27 cellular contexts compared by ENCODE assay signal in the genomic region with DNA sequence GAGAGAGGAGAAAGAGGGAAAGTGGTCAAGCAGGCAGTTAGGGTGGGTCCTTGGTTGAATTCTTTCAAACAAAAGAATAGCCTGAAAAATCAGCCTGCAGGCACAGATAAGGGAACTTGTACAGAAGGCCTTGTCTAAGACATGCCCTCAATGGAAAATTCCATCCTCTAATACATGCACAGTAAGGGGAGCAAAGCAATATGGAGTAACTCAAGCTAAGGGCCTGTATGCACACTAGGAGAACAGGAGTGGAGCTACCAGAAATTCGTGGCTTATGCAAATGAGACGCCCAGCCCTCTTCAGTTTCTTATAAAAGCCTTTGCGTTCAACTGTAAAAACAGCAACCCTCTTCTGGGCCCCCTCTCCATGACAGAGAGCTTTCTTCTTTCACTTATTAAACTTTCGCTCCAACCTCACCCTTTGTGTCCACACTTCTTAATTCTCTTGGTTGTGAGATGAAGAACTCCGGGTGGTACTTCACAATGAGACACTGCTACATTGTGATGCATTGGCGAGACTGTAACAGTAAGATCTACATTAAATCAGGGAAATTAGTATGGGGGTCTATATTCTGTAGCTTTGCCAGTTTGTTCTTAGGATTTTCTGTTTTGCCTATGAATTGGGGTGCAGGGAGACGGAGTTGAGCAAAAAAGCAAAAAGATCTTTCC.
"Had no signal": no experiment of that assay in that cellular context is flagged by ENCODE, and none has a peak within 500 bp of the region (broad histone marks: within the 10 kb centered on the region; RNA-seq: fewer than 3 reads in every experiment).

No MANE protein-coding gene starts in this region.

- H3K27me3 Mint-ChIP-seq: activated CD4-positive, alpha-beta T cell treated with anti-CD3 and anti-CD28 coated beads, Interleukin-2, amount 10 ng/mL, durations not matched to agents 24 days and 14 days; activated CD8-positive, alpha-beta memory T cell treated with anti-CD3 and anti-CD28 coated beads, Interleukin-2, amount 10 ng/mL, durations not matched to agents 7 days and 5 days; activated naive CD8-positive, alpha-beta T cell; dendritic cell treated with granulocyte-macrophage colony-stimulating factor and Interleukin-4, amounts not matched to agents 40 ng/mL and 50 ng/mL, for 4 days had no signal

- ATAC-seq: activated CD4-positive, CD25-positive, alpha-beta regulatory T cell treated with anti-CD3 and anti-CD28 coated beads, Interleukin-2, amount 50 U/mL, for 24 hours; activated CD8-positive, alpha-beta memory T cell treated with anti-CD3 and anti-CD28 coated beads, Interleukin-2, amount 10 ng/mL, durations not matched to agents 7 days and 5 days; activated CD8-positive, alpha-beta T cell treated with anti-CD3 and anti-CD28 coated beads for 36 hours; left lobe of liver; sciatic nerve; stimulated activated effector memory CD8-positive, alpha-beta T cell treated with anti-CD3 and anti-CD28 coated beads, Interleukin-12 subunit alpha, Interleukin-12 subunit beta, amount 100 ng/mL, for 72 hours had no signal

- H3K9me3 Mint-ChIP-seq: activated CD4-positive, alpha-beta T cell treated with anti-CD3 and anti-CD28 coated beads, Interleukin-2, amount 10 ng/mL, durations not matched to agents 24 days and 14 days; activated T-helper 1 cell treated with anti-CD3 and anti-CD28 coated beads, Interleukin-12 subunit alpha, Interleukin-12 subunit beta, Interleukin-2, Interleukin-4 antibody, amounts not matched to agents 30 ng/mL and 10 ng/mL and 1 ng/mL, durations not matched to agents 14 hours and 24 hours and 36 hours; dendritic cell treated with granulocyte-macrophage colony-stimulating factor and Interleukin-4, amounts not matched to agents 40 ng/mL and 50 ng/mL, for 4 days; stimulated activated effector memory CD8-positive, alpha-beta T cell treated with anti-CD3 and anti-CD28 coated beads, Interleukin-12 subunit alpha, Interleukin-12 subunit beta, amount 100 ng/mL, for 72 hours had no signal

- H3K9me3 ChIP-seq: adrenal gland, ascending aorta, heart right ventricle, lower lobe of right lung, thoracic aorta had no signal

- H3K36me3 Mint-ChIP-seq: activated CD8-positive, alpha-beta memory T cell treated with anti-CD3 and anti-CD28 coated beads, Interleukin-2, amount 10 ng/mL, durations not matched to agents 7 days and 5 days; activated naive CD8-positive, alpha-beta T cell; naive B cell; stimulated activated effector memory CD8-positive, alpha-beta T cell treated with anti-CD3 and anti-CD28 coated beads, Interleukin-12 subunit alpha, Interleukin-12 subunit beta, amount 100 ng/mL, for 72 hours had no signal

- H3K4me1 ChIP-seq: adrenal gland, ascending aorta, lower lobe of right lung had no signal

- FAIRE-seq: endometrium, kidney, small intestine had no signal

- H3K27me3 ChIP-seq: adrenal gland, ascending aorta, brain microvascular endothelial cell, heart right ventricle had no signal

- DNase-seq: activated CD4-positive, alpha-beta T cell treated with anti-CD3 and anti-CD28 coated beads, Interleukin-2, amount 10 ng/mL, durations not matched to agents 24 days and 14 days; activated CD8-positive, alpha-beta memory T cell treated with anti-CD3 and anti-CD28 coated beads, Interleukin-2, amount 10 ng/mL, durations not matched to agents 7 days and 5 days; activated CD8-positive, alpha-beta T cell treated with anti-CD3 and anti-CD28 coated beads for 36 hours; activated gamma-delta T cell; activated T-cell treated with anti-CD3 and anti-CD28 coated beads for 4 hours; adrenal gland; brain microvascular endothelial cell; caudate nucleus; effector CD4-positive, alpha-beta T cell; heart right ventricle; kidney; lower lobe of right lung; naive B cell; posterior cingulate gyrus; small intestine; stimulated activated CD4-positive, alpha-beta T cell treated with anti-CD3 and anti-CD28 coated beads, Interleukin-2, amount 100 ng/mL, for 24 hours; T-helper 1 cell had no signal

- H3K4me3 ChIP-seq: adrenal gland, ascending aorta, heart right ventricle, lower lobe of right lung, thoracic aorta had no signal

- H3K4me3 Mint-ChIP-seq: activated CD4-positive, alpha-beta T cell treated with anti-CD3 and anti-CD28 coated beads, Interleukin-2, amount 10 ng/mL, durations not matched to agents 24 days and 14 days; activated CD8-positive, alpha-beta memory T cell treated with anti-CD3 and anti-CD28 coated beads, Interleukin-2, amount 10 ng/mL, durations not matched to agents 7 days and 5 days; activated CD8-positive, alpha-beta T cell treated with anti-CD3 and anti-CD28 coated beads for 36 hours; activated naive CD8-positive, alpha-beta T cell; activated T-helper 1 cell treated with anti-CD3 and anti-CD28 coated beads, Interleukin-12 subunit alpha, Interleukin-12 subunit beta, Interleukin-2, Interleukin-4 antibody, amounts not matched to agents 30 ng/mL and 10 ng/mL and 1 ng/mL, durations not matched to agents 14 hours and 24 hours and 36 hours; dendritic cell treated with granulocyte-macrophage colony-stimulating factor and Interleukin-4, amounts not matched to agents 40 ng/mL and 50 ng/mL, for 4 days; naive B cell; stimulated activated effector memory CD8-positive, alpha-beta T cell treated with anti-CD3 and anti-CD28 coated beads, Interleukin-12 subunit alpha, Interleukin-12 subunit beta, amount 100 ng/mL, for 72 hours had no signal

- H3K27ac ChIP-seq: adrenal gland, ascending aorta, brain microvascular endothelial cell, heart right ventricle, lower lobe of right lung, thoracic aorta had no signal

- H3K4me1 Mint-ChIP-seq: activated CD4-positive, alpha-beta T cell treated with anti-CD3 and anti-CD28 coated beads, Interleukin-2, amount 10 ng/mL, durations not matched to agents 24 days and 14 days; activated CD8-positive, alpha-beta memory T cell treated with anti-CD3 and anti-CD28 coated beads, Interleukin-2, amount 10 ng/mL, durations not matched to agents 7 days and 5 days; naive B cell; stimulated activated effector memory CD8-positive, alpha-beta T cell treated with anti-CD3 and anti-CD28 coated beads, Interleukin-12 subunit alpha, Interleukin-12 subunit beta, amount 100 ng/mL, for 72 hours had no signal

- H3K27ac Mint-ChIP-seq: activated CD4-positive, alpha-beta T cell treated with anti-CD3 and anti-CD28 coated beads, Interleukin-2, amount 10 ng/mL, durations not matched to agents 24 days and 14 days; activated CD8-positive, alpha-beta memory T cell treated with anti-CD3 and anti-CD28 coated beads, Interleukin-2, amount 10 ng/mL, durations not matched to agents 7 days and 5 days; activated CD8-positive, alpha-beta T cell treated with anti-CD3 and anti-CD28 coated beads for 36 hours; activated naive CD8-positive, alpha-beta T cell; activated T-helper 1 cell treated with anti-CD3 and anti-CD28 coated beads, Interleukin-12 subunit alpha, Interleukin-12 subunit beta, Interleukin-2, Interleukin-4 antibody, amounts not matched to agents 30 ng/mL and 10 ng/mL and 1 ng/mL, durations not matched to agents 14 hours and 24 hours and 36 hours; dendritic cell treated with granulocyte-macrophage colony-stimulating factor and Interleukin-4, amounts not matched to agents 40 ng/mL and 50 ng/mL, for 4 days; stimulated activated effector memory CD8-positive, alpha-beta T cell treated with anti-CD3 and anti-CD28 coated beads, Interleukin-12 subunit alpha, Interleukin-12 subunit beta, amount 100 ng/mL, for 72 hours had no signal

- H3K36me3 ChIP-seq: adrenal gland, ascending aorta, brain microvascular endothelial cell, heart right ventricle, lower lobe of right lung, thoracic aorta had no signal
